17 cellular contexts compared by ENCODE assay signal in genomic region chr3:47645551-47645950, GRCh38.
DNase-seq lines count a peak whose midpoint lies in the region; ATAC-seq and TF ChIP-seq lines count a peak whose summit lies in the region.
"Had no signal": no experiment of that assay in that cellular context is flagged by ENCODE, and none has a peak within 500 bp of the region (broad histone marks: within the 10 kb centered on the region; RNA-seq: fewer than 3 reads in every experiment).

No MANE protein-coding gene starts in this region.

- POLR2A ChIA-PET in naive thymus-derived CD8-positive, alpha-beta T cell (lab: Charles Lee) = no interaction called here

- peaks cover 0 to 74% (median 5%) of the 10 kb centered on the region in 3 donors for H3K36me3 Mint-ChIP-seq in naive thymus-derived CD8-positive, alpha-beta T cell

- no peak overlapping the region for H3K4me3 ChIP-seq in fibroblast of villous mesenchyme (ENCODE audit: low read depth, low read length)
- H3K4me3 ChIP-seq: GM12878, K562 had no signal

- no peaks in the 10 kb centered on the region for H3K9me3 Mint-ChIP-seq in naive thymus-derived CD8-positive, alpha-beta T cell
- H3K9me3 Mint-ChIP-seq: CD14-positive monocyte had no signal

- TF ChIP-seq CTCF in fibroblast of villous mesenchyme (IDR thresholded peaks at IDR 0.05; ENCODE audit: insufficient read depth, low read depth, low read length) = no peak

- H3K4me1 Mint-ChIP-seq in naive thymus-derived CD8-positive, alpha-beta T cell = peaks cover 0 to 2% (median under 1%) of the 10 kb centered on the region in 4 donors

- DNase-seq in HCEC 1CT (peak; percentile 23), amniotic epithelial cell (ENCODE audit: low read depth) (peak; percentile 19), fibroblast of villous mesenchyme (ENCODE audit: low read depth) (peak; percentile 19), NCI-H69 (lab: John Stamatoyannopoulos, UW) (no peak)
- DNase-seq in naive thymus-derived CD8-positive, alpha-beta T cell = no peak
- DNase-seq: NCI-H1092 treated with DMSO at 0.1 percent for 48 hours; NCI-H146; NCI-H2029 treated with DMSO at 0.1 percent for 48 hours; NCI-H2171; NCI-H748 treated with DMSO at 0.1 percent for 48 hours; NK-92 treated with Interleukin-12 subunit alpha and Interleukin-12 subunit beta, amount 100 ng/mL, for 24 hours; Right ventricle myocardium superior had no signal

- H3K4me3 Mint-ChIP-seq in naive thymus-derived CD8-positive, alpha-beta T cell = no peak overlapping the region
- H3K4me3 Mint-ChIP-seq: CD14-positive monocyte had no signal

- no peak for ATAC-seq in GM21717 (IDR thresholded peaks at IDR 0.05; ENCODE audit: unreplicated experiment)
- ATAC-seq in HG03354 (IDR thresholded peaks at IDR 0.05; ENCODE audit: poor library complexity, severe bottlenecking, unreplicated experiment) = no peak
- ATAC-seq in naive thymus-derived CD8-positive, alpha-beta T cell = no peak
- ATAC-seq: GM12878, K562 had no signal

- H3K27ac Mint-ChIP-seq in naive thymus-derived CD8-positive, alpha-beta T cell = no peak overlapping the region

- H3K27me3 Mint-ChIP-seq in naive thymus-derived CD8-positive, alpha-beta T cell = no peaks in the 10 kb centered on the region

Comparison
In these comparisons a context has a peak if more than half of its experiments do, and no peak if none do; other contexts are left out.
1. DNase-seq: peak in HCEC 1CT (single experiment), amniotic epithelial cell (single experiment) and fibroblast of villous mesenchyme (single experiment); none in NCI-H69 (single experiment) and naive thymus-derived CD8-positive, alpha-beta T cell (0 of 10).